8 cellular contexts compared by ENCODE assay signal in the genomic region with DNA sequence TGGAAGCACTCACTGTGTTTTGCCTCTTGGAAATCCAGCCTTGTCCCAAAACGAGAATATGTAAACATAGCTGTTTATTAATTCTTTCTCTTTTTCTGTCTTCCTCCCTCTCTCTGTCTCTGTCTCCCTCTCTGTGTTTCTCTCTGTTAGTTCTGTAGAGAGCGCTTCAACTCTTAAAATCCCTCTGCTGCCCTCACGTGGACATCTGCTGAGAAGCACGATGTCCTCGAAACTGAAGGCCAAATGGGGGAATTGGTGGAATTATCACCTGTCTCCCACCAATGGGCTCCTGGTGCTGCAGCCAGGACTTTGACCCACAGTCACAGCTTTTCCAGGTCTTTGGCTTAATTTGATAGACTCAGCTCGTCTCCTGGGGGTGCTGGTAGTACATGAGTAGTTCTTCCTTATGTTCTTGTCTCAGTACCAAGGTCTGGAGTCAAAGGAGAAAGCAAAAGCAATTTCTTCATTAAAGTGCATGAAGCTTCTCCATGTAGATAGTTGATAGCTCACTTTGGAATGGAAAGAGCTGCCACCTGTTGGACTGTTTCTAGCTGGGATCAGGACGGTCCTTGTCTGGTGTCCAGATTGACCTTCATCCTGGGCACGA. TPM values are rescaled to one million over a fixed set of nuclear protein-coding genes. Genes with fewer than 3 reads are reported as not detected.
A peak's percentile ranks its signal among the peaks of the same experiment; 100 is the strongest.
DNase-seq lines count a peak whose midpoint lies in the region; ATAC-seq and TF ChIP-seq lines count a peak whose summit lies in the region.

No MANE protein-coding gene starts in this region.

- TF ChIP-seq CTCF in AG04450 (IDR thresholded peaks at IDR 0.05; ENCODE audit: low read depth, low read length), result peak; percentile 77

- ATAC-seq in GM18907 (IDR thresholded peaks at IDR 0.05; ENCODE audit: unreplicated experiment) (peak; percentile 52), HG03565 (IDR thresholded peaks at IDR 0.05; ENCODE audit: unreplicated experiment) (peak; percentile 41)

- no peaks in the 10 kb centered on the region for H3K9me3 Mint-ChIP-seq in activated CD4-positive, alpha-beta memory T cell treated with anti-CD3 and anti-CD28 coated beads, Interleukin-2, amount 10 ng/mL, durations not matched to agents 7 days and 5 days

- no peak overlapping the region for H3K4me3 ChIP-seq in AG04450 (ENCODE audit: low read depth, low read length)

- H3K9me3 ChIP-seq in AG04450 (ENCODE audit: control insufficient read depth, insufficient read depth, low read length), result no peaks in the 10 kb centered on the region

- peaks cover 47% of the 10 kb centered on the region for H3K4me1 Mint-ChIP-seq in activated CD4-positive, alpha-beta memory T cell treated with anti-CD3 and anti-CD28 coated beads, Interleukin-2, amount 10 ng/mL, durations not matched to agents 7 days and 5 days

- H3K36me3 Mint-ChIP-seq in activated CD4-positive, alpha-beta memory T cell treated with anti-CD3 and anti-CD28 coated beads, Interleukin-2, amount 10 ng/mL, durations not matched to agents 7 days and 5 days (ENCODE audit: low read depth), result no peaks in the 10 kb centered on the region

- CTCF ChIA-PET in AG04450 (lab: Charles Lee), result interaction anchor here (0.6 to 2.1 kb wide), 34 partner anchors 8 to 385 kb away, joined by 3 to 74 read pairs (median 4); no protein-coding TSS in a partner anchor
- CTCF ChIA-PET in activated CD4-positive, alpha-beta memory T cell treated with anti-CD3 and anti-CD28 coated beads, Interleukin-2, amount 10 ng/mL, durations not matched to agents 7 days and 5 days (lab: Charles Lee), result interaction anchor here (0.6 to 4.4 kb wide), 39 partner anchors 8 to 594 kb away, joined by 3 to 51 read pairs (median 4); partner anchors contain the start of genes GBP1, GBP3, GBP4 and GBP5

- no peaks in the 10 kb centered on the region for H3K27me3 Mint-ChIP-seq in activated CD4-positive, alpha-beta memory T cell treated with anti-CD3 and anti-CD28 coated beads, Interleukin-2, amount 10 ng/mL, durations not matched to agents 7 days and 5 days

- H3K27ac ChIP-seq in AG04450 (ENCODE audit: low read depth, low read length), result no peak overlapping the region

- POLR2A ChIA-PET in AG04450 (lab: Yijun Ruan, JAX), result interaction anchor here (0.6 kb wide), 1 partner anchor 1031 kb away, joined by 3 read pairs; no protein-coding TSS in a partner anchor
- POLR2A ChIA-PET in activated CD4-positive, alpha-beta memory T cell treated with anti-CD3 and anti-CD28 coated beads, Interleukin-2, amount 10 ng/mL, durations not matched to agents 7 days and 5 days (lab: Charles Lee), result interaction anchor here (1.2 to 3.6 kb wide), 7 partner anchors 48 to 232 kb away, joined by 4 to 23 read pairs (median 16); partner anchors contain the start of genes GBP2, GBP4 and GBP5

- H3K27me3 ChIP-seq in AG04450 (ENCODE audit: control insufficient read depth, insufficient read depth, low read length), result no peaks in the 10 kb centered on the region

- peak overlapping the region; percentile 29 for H3K4me3 Mint-ChIP-seq in activated CD4-positive, alpha-beta memory T cell treated with anti-CD3 and anti-CD28 coated beads, Interleukin-2, amount 10 ng/mL, durations not matched to agents 7 days and 5 days

- DNase-seq in AG04450 (ENCODE audit: low read depth, low spot score) (peak; percentile 36), NCI-H82 treated with DMSO at 0.1 percent for 48 hours (lab: John Stamatoyannopoulos, UW; ENCODE audit: unreplicated experiment) (peak; percentile 51), medulla oblongata (ENCODE audit: extremely low spot score) (peak; percentile 91)
- DNase-seq in activated CD4-positive, alpha-beta memory T cell treated with anti-CD3 and anti-CD28 coated beads, Interleukin-2, amount 10 ng/mL, durations not matched to agents 7 days and 5 days, result peak; percentile 86
- DNase-seq in effector CD8-positive, alpha-beta T cell (lab: John Stamatoyannopoulos, UW), result peak; percentile 63
- DNase-seq in stimulated activated CD8-positive, alpha-beta memory T cell treated with anti-CD3 and anti-CD28 coated beads, Interleukin-15, amount 100 ng/mL, for 4 hours (ENCODE audit: low read depth in 2 of 2), result peak; percentile 57 to 65

- H3K27ac Mint-ChIP-seq in activated CD4-positive, alpha-beta memory T cell treated with anti-CD3 and anti-CD28 coated beads, Interleukin-2, amount 10 ng/mL, durations not matched to agents 7 days and 5 days, result no peak overlapping the region

RNA-seq across cellular contexts. Expression of gene GBP6, which starts 5.5 kb away (rescaled TPM):
- not detected in 2 replicates for polyA plus RNA-seq in AG04450 (2011; rRNA removed)
- not detected in 2 replicates for polyA minus RNA-seq in AG04450 (2011; rRNA and poly(A)+ RNA removed)
- under 1 TPM; 0.25 to 0.38 TPM for total RNA-seq in activated CD4-positive, alpha-beta memory T cell treated with anti-CD3 and anti-CD28 coated beads, Interleukin-2, amount 10 ng/mL, durations not matched to agents 7 days and 5 days

Comparison
In these comparisons a context has a peak if more than half of its experiments do, and no peak if none do; other contexts are left out.
1. DNase-seq: peak in every context shown above with its lines; median percentile 91 in medulla oblongata; 86 in activated CD4-positive, alpha-beta memory T cell treated with anti-CD3 and anti-CD28 coated beads, Interleukin-2, amount 10 ng/mL, durations not matched to agents 7 days and 5 days; 63 in effector CD8-positive, alpha-beta T cell; 61 in stimulated activated CD8-positive, alpha-beta memory T cell treated with anti-CD3 and anti-CD28 coated beads, Interleukin-15, amount 100 ng/mL, for 4 hours; 51 in NCI-H82 treated with DMSO at 0.1 percent for 48 hours; 36 in AG04450.